1 cellular context compared by ENCODE assay signal in the genomic region with DNA sequence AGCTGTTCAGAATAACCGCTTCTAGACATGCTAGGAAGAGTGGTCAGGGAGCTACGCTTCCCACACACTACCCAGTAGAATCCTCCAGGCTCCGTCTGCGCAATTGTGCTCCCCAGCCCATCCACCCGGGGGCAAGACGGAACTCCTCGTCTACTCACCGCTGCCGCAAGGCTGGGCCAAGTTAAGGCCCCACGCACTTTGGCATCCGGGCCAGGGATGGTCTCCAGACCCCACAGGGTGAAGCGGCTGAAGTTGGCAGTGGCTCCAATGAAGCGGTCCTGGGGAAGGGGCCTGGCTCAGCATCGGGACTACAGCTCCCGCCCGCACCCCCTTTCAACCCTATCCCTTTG.
TF ChIP-seq lines count a peak whose summit lies in the region.

No MANE protein-coding gene starts in this region.

TF ChIP-seq in liver, 16 proteins besides CTCF, POLR2A, EP300 and RAD21 (continued from another document):
- no peak for TF ChIP-seq GABPA (IDR thresholded peaks at IDR 0.05 in 1 of 2, conservative IDR thresholded peaks at IDR 0.05 in 1 of 2)
